11 cellular contexts compared by ENCODE assay signal in the genomic region with DNA sequence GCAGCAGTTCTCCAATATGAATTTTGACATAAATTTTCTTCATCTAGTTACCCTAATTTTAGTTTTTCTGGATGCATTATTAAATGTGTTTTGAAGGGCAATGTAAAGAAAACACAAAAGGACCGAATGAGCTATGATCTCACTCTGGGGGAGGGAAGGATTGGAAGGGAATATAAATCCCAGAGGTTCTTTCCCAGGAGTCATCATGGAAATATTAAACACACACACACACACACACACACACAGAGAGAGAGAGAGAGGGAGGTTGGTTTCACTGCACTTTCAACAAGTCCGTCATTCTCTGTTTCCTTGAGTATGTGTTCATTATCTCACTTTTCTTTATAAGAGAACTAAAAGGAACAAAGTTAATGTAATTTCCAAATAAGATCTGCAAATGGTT.
A peak's percentile ranks its signal among the peaks of the same experiment; 100 is the strongest.
DNase-seq lines count a peak whose midpoint lies in the region; ATAC-seq, FAIRE-seq and TF ChIP-seq lines count a peak whose summit lies in the region.
"Had no signal": no experiment of that assay in that cellular context is flagged by ENCODE, and none has a peak within 500 bp of the region (broad histone marks: within the 10 kb centered on the region; RNA-seq: fewer than 3 reads in every experiment).

No MANE protein-coding gene starts in this region.

- H3K9me2 ChIP-seq in PC-9 (ENCODE audit: insufficient read depth): no peaks in the 10 kb centered on the region; the same call in 1 of the 2 replicates
- no peaks in the 10 kb centered on the region for H3K9me2 ChIP-seq in neural cell (ENCODE audit: insufficient read depth, low read length)

- TF ChIP-seq POLR2A in endothelial cell of umbilical vein (IDR thresholded peaks at IDR 0.05; ENCODE audit: low read depth, low read length): no peak

- CTCF ChIA-PET in PC-9 (lab: Charles Lee) (no interaction called here), endothelial cell of umbilical vein (lab: Charles Lee) (interaction anchor here (1.0 to 1.7 kb wide), 7 partner anchors 9 to 155 kb away, joined by 3 to 10 read pairs (median 4); no protein-coding TSS in a partner anchor)

- peaks cover 66% of the 10 kb centered on the region for H3K9me3 ChIP-seq in PC-9 (ENCODE audit: insufficient read depth, low read depth)
- H3K9me3 ChIP-seq in endothelial cell of umbilical vein (replicated peaks; ENCODE audit: control insufficient read depth, insufficient read depth, low read length): no peaks in the 10 kb centered on the region
- H3K9me3 ChIP-seq in neural cell (ENCODE audit: low read length): no peaks in the 10 kb centered on the region

- H3F3A ChIP-seq in PC-9 (ENCODE audit: insufficient read depth, low read depth) (peaks cover 33% of the 10 kb centered on the region), neural cell (ENCODE audit: insufficient read depth, low read length, poor library complexity, severe bottlenecking) (no peaks in the 10 kb centered on the region)

- dilution Hi-C loops in endothelial cell of umbilical vein (cut with MboI; ENCODE audit: extremely low pct_ligation_motif_present, low sequenced_read_pairs): no loop called here

- no peaks in the 10 kb centered on the region for H3K36me3 Mint-ChIP-seq in endothelial cell (ENCODE audit: low read depth, unreplicated experiment)
- H3K36me3 Mint-ChIP-seq: naive thymus-derived CD8-positive, alpha-beta T cell had no signal

- POLR2A ChIA-PET in PC-9 (lab: Charles Lee; ENCODE audit: unreplicated experiment): no interaction called here
- POLR2A ChIA-PET in endothelial cell of umbilical vein (lab: Charles Lee): interaction anchor here (0.9 to 1.9 kb wide), 2 partner anchors 9 to 71 kb away, joined by 4 to 8 read pairs; a partner anchor contains a TSS

- no peaks in the 10 kb centered on the region for H3K27me3 ChIP-seq in PC-9 (ENCODE audit: insufficient read depth, low read depth)
- no peaks in the 10 kb centered on the region for H3K27me3 ChIP-seq in endothelial cell of umbilical vein (ENCODE audit: control insufficient read depth in 2 of 2, insufficient read depth in 2 of 2, low read length in 2 of 2)
- H3K27me3 ChIP-seq in neural cell (ENCODE audit: insufficient read depth, low read depth, low read length): no peaks in the 10 kb centered on the region

- no peaks in the 10 kb centered on the region for H3K4me1 Mint-ChIP-seq in endothelial cell (ENCODE audit: unreplicated experiment)
- H3K4me1 Mint-ChIP-seq in stimulated activated naive CD8-positive, alpha-beta T cell treated with anti-CD3 and anti-CD28 coated beads, Interleukin-15, amount 100 ng/mL, for 72 hours: peaks cover 7% of the 10 kb centered on the region
- H3K4me1 Mint-ChIP-seq: activated B cell treated with CpG ODN at 0.5 μM for 24 hours; naive thymus-derived CD8-positive, alpha-beta T cell had no signal

- no peak for ATAC-seq in GM21576 (IDR thresholded peaks at IDR 0.05; ENCODE audit: unreplicated experiment)
- no peak for ATAC-seq in stimulated activated naive CD8-positive, alpha-beta T cell treated with anti-CD3 and anti-CD28 coated beads, Interleukin-15, amount 100 ng/mL, for 72 hours
- ATAC-seq: naive thymus-derived CD8-positive, alpha-beta T cell had no signal

- H3K4me2 ChIP-seq in PC-9: peak overlapping the region; percentile 20
- H3K4me2 ChIP-seq in endothelial cell of umbilical vein (ENCODE audit: insufficient read depth, low read length): peak overlapping the region; percentile 76
- H3K4me2 ChIP-seq in neural cell (ENCODE audit: low read length): peak overlapping the region; percentile 38

- H3K4me3 Mint-ChIP-seq in endothelial cell (ENCODE audit: unreplicated experiment): no peak overlapping the region
- H3K4me3 Mint-ChIP-seq in stimulated activated naive CD8-positive, alpha-beta T cell treated with anti-CD3 and anti-CD28 coated beads, Interleukin-15, amount 100 ng/mL, for 72 hours: no peak overlapping the region
- H3K4me3 Mint-ChIP-seq: activated B cell treated with CpG ODN at 0.5 μM for 24 hours; dendritic cell treated with granulocyte-macrophage colony-stimulating factor and Interleukin-4, amounts not matched to agents 40 ng/mL and 50 ng/mL, for 4 days; naive thymus-derived CD8-positive, alpha-beta T cell had no signal

- peak; percentile 73 for FAIRE-seq in endothelial cell of umbilical vein (lab: Jason Lieb, UNC)

- H3K9me3 Mint-ChIP-seq in endothelial cell (ENCODE audit: unreplicated experiment): no peaks in the 10 kb centered on the region
- peaks cover 0 to 7% of the 10 kb centered on the region in 2 donors for H3K9me3 Mint-ChIP-seq in stimulated activated naive CD8-positive, alpha-beta T cell treated with anti-CD3 and anti-CD28 coated beads, Interleukin-15, amount 100 ng/mL, for 72 hours

- no peak overlapping the region for H3K27ac Mint-ChIP-seq in endothelial cell (ENCODE audit: unreplicated experiment)
- no peak overlapping the region for H3K27ac Mint-ChIP-seq in stimulated activated naive CD8-positive, alpha-beta T cell treated with anti-CD3 and anti-CD28 coated beads, Interleukin-15, amount 100 ng/mL, for 72 hours
- H3K27ac Mint-ChIP-seq: activated B cell treated with CpG ODN at 0.5 μM for 24 hours; dendritic cell treated with granulocyte-macrophage colony-stimulating factor and Interleukin-4, amounts not matched to agents 40 ng/mL and 50 ng/mL, for 4 days; naive thymus-derived CD8-positive, alpha-beta T cell had no signal

- no peaks in the 10 kb centered on the region for H3K9me1 ChIP-seq in endothelial cell of umbilical vein (replicated peaks; ENCODE audit: control insufficient read depth, extremely low read depth, insufficient read depth, low read length)

- H3K79me2 ChIP-seq in PC-9 (ENCODE audit: low read depth): no peaks in the 10 kb centered on the region
- H3K79me2 ChIP-seq in endothelial cell of umbilical vein (ENCODE audit: control insufficient read depth, insufficient read depth, low read length): no peaks in the 10 kb centered on the region
- H3K79me2 ChIP-seq in neural cell (replicated peaks; ENCODE audit: insufficient read depth, low read length): no peaks in the 10 kb centered on the region

- H3K27ac ChIP-seq in PC-9: peak overlapping the region; percentile 91
- H3K27ac ChIP-seq in endothelial cell of umbilical vein (ENCODE audit: insufficient read depth, low read depth, low read length): peak overlapping the region; percentile 100
- H3K27ac ChIP-seq in neural cell (ENCODE audit: low read length): peak overlapping the region; percentile 60

- H3K9ac ChIP-seq in endothelial cell of umbilical vein (replicated peaks; ENCODE audit: extremely low read depth, insufficient read depth, low read length) (peak overlapping the region; percentile 91), neural cell (ENCODE audit: low read length) (no peak overlapping the region)

- H3K36me3 ChIP-seq in PC-9 (ENCODE audit: low read depth) (peaks cover 19% of the 10 kb centered on the region; the same call in 1 of the 2 replicates), endothelial cell of umbilical vein (ENCODE audit: control insufficient read depth in 2 of 2, extremely low read depth in 1 of 2, insufficient read depth in 2 of 2, low read length in 2 of 2) (no peaks in the 10 kb centered on the region), neural cell (ENCODE audit: insufficient read depth, low read length) (no peaks in the 10 kb centered on the region)

- BruUV-seq in PC-9 (replicated peaks; lab: Mats Ljungman, UMichigan): no TSS peak
- no TSS peak for BruUV-seq in endothelial cell of umbilical vein (replicated peaks; lab: Mats Ljungman, UMichigan)

- peak overlapping the region; percentile 42; the same call in 1 of the 2 replicates for H2AFZ ChIP-seq in PC-9
- H2AFZ ChIP-seq in endothelial cell of umbilical vein (ENCODE audit: low read depth, low read length): no peak overlapping the region
- H2AFZ ChIP-seq in neural cell (ENCODE audit: low read depth, low read length): no peak overlapping the region

- H4K20me1 ChIP-seq in PC-9 (ENCODE audit: insufficient read depth) (no peaks in the 10 kb centered on the region), endothelial cell of umbilical vein (replicated peaks; ENCODE audit: control insufficient read depth, extremely low read depth, insufficient read depth, low read length) (no peaks in the 10 kb centered on the region), neural cell (ENCODE audit: insufficient read depth) (no peaks in the 10 kb centered on the region)

- H3K4me1 ChIP-seq in PC-9 (replicated peaks; ENCODE audit: insufficient read depth): peaks cover 40% of the 10 kb centered on the region
- peaks cover 63% of the 10 kb centered on the region for H3K4me1 ChIP-seq in endothelial cell of umbilical vein (ENCODE audit: control insufficient read depth, extremely low read depth, insufficient read depth, low read length)

- H3K4me3 ChIP-seq in PC-9 (no peak overlapping the region), endothelial cell of umbilical vein (replicated peaks in 1 of 3; ENCODE audit: insufficient read depth in 1 of 3, low read depth in 1 of 3, low read length in 3 of 3) (no peak overlapping the region), neural cell (ENCODE audit: low read length) (no peak overlapping the region)

- no peak for TF ChIP-seq EP300 in neural cell (conservative IDR thresholded peaks at IDR 0.05; ENCODE audit: poor library complexity, severe bottlenecking)

- TF ChIP-seq CTCF in PC-9 (conservative IDR thresholded peaks at IDR 0.05): no peak
- TF ChIP-seq CTCF in endothelial cell of umbilical vein (IDR thresholded peaks at IDR 0.05; ENCODE audit: extremely low read depth in 1 of 2, insufficient read depth in 1 of 2, low read depth in 1 of 2, low read length in 2 of 2): no peak
- TF ChIP-seq CTCF in neural cell (IDR thresholded peaks at IDR 0.05; ENCODE audit: poor library complexity, severe bottlenecking): no peak
- TF ChIP-seq CTCF in endothelial cell (IDR thresholded peaks at IDR 0.05; ENCODE audit: unreplicated experiment): no peak

- peaks cover 4% of the 10 kb centered on the region for H3K27me3 Mint-ChIP-seq in endothelial cell (ENCODE audit: unreplicated experiment)
- peaks cover 11% of the 10 kb centered on the region for H3K27me3 Mint-ChIP-seq in stimulated activated naive CD8-positive, alpha-beta T cell treated with anti-CD3 and anti-CD28 coated beads, Interleukin-15, amount 100 ng/mL, for 72 hours
- H3K27me3 Mint-ChIP-seq: activated B cell treated with CpG ODN at 0.5 μM for 24 hours; dendritic cell treated with granulocyte-macrophage colony-stimulating factor and Interleukin-4, amounts not matched to agents 40 ng/mL and 50 ng/mL, for 4 days had no signal

- intact Hi-C loops in PC-9 (cut with micrococcal nuclease; ENCODE audit: unreplicated experiment): loop anchor here (10.0 kb wide), 1 partner anchor 457 kb away; no protein-coding TSS in a partner anchor
- intact Hi-C loops in endothelial cell of umbilical vein (cut with micrococcal nuclease): loop anchor here (5.0 kb wide), 1 partner anchor 1070 kb away; no protein-coding TSS in a partner anchor

- no peak for TF ChIP-seq RAD21 in neural cell (conservative IDR thresholded peaks at IDR 0.05)

- DNase-seq in EH (ENCODE audit: low read depth): peak; percentile 94
- no peak for DNase-seq in PC-9
- DNase-seq in endothelial cell of umbilical vein (ENCODE audit: low read depth, low spot score): peak; percentile 95
- no peak for DNase-seq in T-helper 9 cell
- DNase-seq in endothelial cell (ENCODE audit: low spot score): no peak
- DNase-seq in stimulated activated naive CD8-positive, alpha-beta T cell treated with anti-CD3 and anti-CD28 coated beads, Interleukin-15, amount 100 ng/mL, for 72 hours: no peak
- DNase-seq: activated B cell treated with CpG ODN at 0.5 μM for 24 hours; naive thymus-derived CD8-positive, alpha-beta T cell had no signal

Comparison
In these comparisons a context has a peak if more than half of its experiments do, and no peak if none do; other contexts are left out.
1. DNase-seq: peak in EH (single experiment) and endothelial cell of umbilical vein (single experiment); none in PC-9 (0 of 2), T-helper 9 cell (single experiment), endothelial cell (single experiment) and stimulated activated naive CD8-positive, alpha-beta T cell treated with anti-CD3 and anti-CD28 coated beads, Interleukin-15, amount 100 ng/mL, for 72 hours (0 of 2).
2. H3K4me2 ChIP-seq: peak in every context shown above with its lines; median percentile 76 in endothelial cell of umbilical vein; 38 in neural cell; 20 in PC-9.
3. Peak in every context shown above with its lines, with median percentiles within 50 percentile points of each other: H3K27ac ChIP-seq.